1 cellular context compared by ENCODE assay signal in the genomic region with DNA sequence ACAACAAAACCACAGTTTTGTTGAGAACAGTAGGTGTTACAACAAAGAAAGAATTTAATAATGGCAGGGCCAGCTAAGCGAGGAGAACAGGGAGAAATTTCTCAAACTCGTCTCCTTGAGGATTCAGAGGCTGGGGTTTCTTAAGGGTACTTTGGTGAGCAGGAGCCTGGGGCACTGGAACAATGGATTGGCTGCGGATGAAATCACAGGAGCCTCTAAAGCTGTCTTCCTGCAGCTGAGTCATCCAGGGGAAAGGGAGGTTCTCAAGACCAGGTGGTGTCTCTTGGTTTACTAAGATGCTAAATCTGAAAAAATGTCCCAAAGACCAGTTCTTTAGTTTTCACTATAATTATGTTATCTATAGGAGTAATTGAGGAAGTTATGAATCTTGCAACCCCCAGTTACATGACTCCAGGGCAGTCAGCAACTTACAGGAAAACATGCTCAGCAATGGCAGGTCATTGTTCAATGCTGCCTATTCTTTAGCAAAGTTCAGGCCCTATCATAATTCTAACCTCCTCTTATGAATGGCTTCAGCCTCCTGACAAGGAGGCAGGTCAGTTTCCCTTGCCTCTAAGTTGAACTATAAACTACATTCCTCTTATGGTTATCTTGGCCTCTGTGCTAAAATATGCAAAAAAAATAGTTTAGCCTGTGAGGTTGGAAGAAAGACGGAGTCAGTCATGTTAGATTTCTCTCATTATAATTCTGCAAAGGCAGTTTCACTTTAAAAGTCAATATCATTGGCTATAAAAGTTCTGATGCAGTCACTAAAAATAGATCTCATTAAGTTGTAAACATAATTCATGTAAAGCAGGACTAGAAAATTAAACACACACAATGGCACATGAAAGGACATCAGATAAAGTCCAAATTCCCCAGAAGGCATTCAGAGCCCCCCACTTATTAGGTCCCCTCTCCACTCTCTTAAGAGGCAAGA.
TF ChIP-seq lines count a peak whose summit lies in the region.

No MANE protein-coding gene starts in this region.

TF ChIP-seq in H1, 55 proteins besides CTCF, POLR2A, EP300 and RAD21 (continued from another document):
- no peak for TF ChIP-seq SAP30 (IDR thresholded peaks at IDR 0.05; ENCODE audit: insufficient read depth, insufficient replicate concordance, low read length)
- TF ChIP-seq KDM5A (IDR thresholded peaks at IDR 0.05; ENCODE audit: low read length): no peak
- no peak for TF ChIP-seq BCL11A (IDR thresholded peaks at IDR 0.05; ENCODE audit: low read depth in 2 of 2, low read length in 2 of 2)
- 0 out of 2 replicates have a peak, but pooled peaks have one; percentile 22 for TF ChIP-seq JUND (IDR thresholded peaks at IDR 0.05; ENCODE audit: low read length)
